ENCODE assay signal across 1 cellular context in the genomic region with DNA sequence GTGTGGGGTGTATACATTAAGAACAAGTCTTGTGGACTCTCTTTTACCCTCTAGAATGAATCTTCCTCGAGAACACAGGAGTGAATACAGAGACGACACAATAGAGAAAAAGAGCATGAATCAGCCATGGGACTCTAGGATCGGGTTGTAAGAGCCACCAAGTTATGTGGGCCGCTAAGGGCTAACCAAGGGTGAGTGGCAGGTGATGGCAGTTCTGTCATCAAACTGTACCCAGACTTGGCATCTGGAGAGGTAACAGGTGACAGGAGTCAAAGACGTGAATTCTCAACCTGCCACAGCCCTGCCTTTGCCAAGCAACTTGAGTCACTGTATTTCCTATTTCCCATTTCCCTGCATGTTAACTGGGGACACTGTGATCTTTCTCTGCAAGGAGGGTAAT.
TF ChIP-seq lines count a peak whose summit lies in the region.

No MANE protein-coding gene starts in this region.

TF ChIP-seq in neural cell, 6 proteins besides CTCF, POLR2A, EP300 and RAD21 (continued from another document):
- TF ChIP-seq, protein P1, sequence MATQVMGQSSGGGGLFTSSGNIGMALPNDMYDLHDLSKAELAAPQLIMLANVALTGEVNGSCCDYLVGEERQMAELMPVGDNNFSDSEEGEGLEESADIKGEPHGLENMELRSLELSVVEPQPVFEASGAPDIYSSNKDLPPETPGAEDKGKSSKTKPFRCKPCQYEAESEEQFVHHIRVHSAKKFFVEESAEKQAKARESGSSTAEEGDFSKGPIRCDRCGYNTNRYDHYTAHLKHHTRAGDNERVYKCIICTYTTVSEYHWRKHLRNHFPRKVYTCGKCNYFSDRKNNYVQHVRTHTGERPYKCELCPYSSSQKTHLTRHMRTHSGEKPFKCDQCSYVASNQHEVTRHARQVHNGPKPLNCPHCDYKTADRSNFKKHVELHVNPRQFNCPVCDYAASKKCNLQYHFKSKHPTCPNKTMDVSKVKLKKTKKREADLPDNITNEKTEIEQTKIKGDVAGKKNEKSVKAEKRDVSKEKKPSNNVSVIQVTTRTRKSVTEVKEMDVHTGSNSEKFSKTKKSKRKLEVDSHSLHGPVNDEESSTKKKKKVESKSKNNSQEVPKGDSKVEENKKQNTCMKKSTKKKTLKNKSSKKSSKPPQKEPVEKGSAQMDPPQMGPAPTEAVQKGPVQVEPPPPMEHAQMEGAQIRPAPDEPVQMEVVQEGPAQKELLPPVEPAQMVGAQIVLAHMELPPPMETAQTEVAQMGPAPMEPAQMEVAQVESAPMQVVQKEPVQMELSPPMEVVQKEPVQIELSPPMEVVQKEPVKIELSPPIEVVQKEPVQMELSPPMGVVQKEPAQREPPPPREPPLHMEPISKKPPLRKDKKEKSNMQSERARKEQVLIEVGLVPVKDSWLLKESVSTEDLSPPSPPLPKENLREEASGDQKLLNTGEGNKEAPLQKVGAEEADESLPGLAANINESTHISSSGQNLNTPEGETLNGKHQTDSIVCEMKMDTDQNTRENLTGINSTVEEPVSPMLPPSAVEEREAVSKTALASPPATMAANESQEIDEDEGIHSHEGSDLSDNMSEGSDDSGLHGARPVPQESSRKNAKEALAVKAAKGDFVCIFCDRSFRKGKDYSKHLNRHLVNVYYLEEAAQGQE (IDR thresholded peaks at IDR 0.05; ENCODE audit: borderline replicate concordance): no peak
- no peak for TF ChIP-seq POLR2AphosphoS5 (IDR thresholded peaks at IDR 0.05)
- TF ChIP-seq EZH2 (IDR thresholded peaks at IDR 0.05; ENCODE audit: borderline replicate concordance, insufficient read depth, low read length, poor library complexity, severe bottlenecking): no peak
